Comparison of ENCODE assay signal across 14 cellular contexts in the genomic region with DNA sequence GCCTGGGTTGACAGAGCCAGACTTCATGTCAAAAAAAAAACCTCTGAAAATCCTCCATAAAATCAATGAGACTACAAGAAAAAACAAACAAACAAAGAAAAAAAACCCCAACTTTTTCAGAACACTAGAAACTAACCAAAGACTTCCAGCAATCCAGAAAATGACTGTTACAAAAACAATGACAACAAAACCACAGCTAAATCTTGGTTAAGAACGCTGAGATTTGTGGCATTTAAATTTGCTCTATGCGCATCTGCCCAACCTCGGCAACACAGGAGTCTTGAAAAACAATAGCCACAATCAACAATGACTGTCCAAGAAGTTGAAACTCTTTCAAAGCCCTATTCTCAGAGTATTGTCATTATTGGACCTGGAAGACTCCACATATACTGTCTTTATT.
"Had no signal": no experiment of that assay in that cellular context is flagged by ENCODE, and none has a peak within 500 bp of the region (broad histone marks: within the 10 kb centered on the region; RNA-seq: fewer than 3 reads in every experiment).

No MANE protein-coding gene starts in this region.

- H3K4me1 ChIP-seq: ascending aorta, left ventricle myocardium inferior, thyroid gland had no signal

- H3K36me3 ChIP-seq: ascending aorta, left ventricle myocardium inferior, neutrophil, thyroid gland had no signal

- ATAC-seq: activated CD8-positive, alpha-beta T cell treated with anti-CD3 and anti-CD28 coated beads, Interleukin-2, amount 10 ng/mL, durations not matched to agents 7 days and 5 days; natural killer cell; stimulated activated effector memory CD8-positive, alpha-beta T cell treated with anti-CD3 and anti-CD28 coated beads, Interleukin-12 subunit alpha, Interleukin-12 subunit beta, amount 100 ng/mL, for 72 hours; T-helper 17 cell had no signal

- H3K9me3 ChIP-seq: neutrophil, thyroid gland had no signal

- DNase-seq: activated CD4-positive, alpha-beta T cell treated with anti-CD3 and anti-CD28 coated beads, Interleukin-2, amount 10 ng/mL, durations not matched to agents 24 days and 14 days; activated CD4-positive, CD25-positive, alpha-beta regulatory T cell; activated CD8-positive, alpha-beta memory T cell treated with anti-CD3 and anti-CD28 coated beads, Interleukin-2, amount 50 U/mL, for 4 hours; activated CD8-positive, alpha-beta T cell treated with anti-CD3 and anti-CD28 coated beads, Interleukin-2, amount 10 ng/mL, durations not matched to agents 7 days and 5 days; dorsolateral prefrontal cortex; hypothalamus; left ventricle myocardium inferior; natural killer cell; retina; T-helper 17 cell; thyroid gland had no signal

- H3K27me3 ChIP-seq: ascending aorta, dorsolateral prefrontal cortex, neutrophil, thyroid gland had no signal

- H3K4me3 ChIP-seq: ascending aorta, dorsolateral prefrontal cortex, left ventricle myocardium inferior, thyroid gland had no signal

- H3K27ac ChIP-seq: ascending aorta, dorsolateral prefrontal cortex, left ventricle myocardium inferior, neutrophil, thyroid gland had no signal
